Comparison of ENCODE assay signal across 1 cellular context in the genomic region with DNA sequence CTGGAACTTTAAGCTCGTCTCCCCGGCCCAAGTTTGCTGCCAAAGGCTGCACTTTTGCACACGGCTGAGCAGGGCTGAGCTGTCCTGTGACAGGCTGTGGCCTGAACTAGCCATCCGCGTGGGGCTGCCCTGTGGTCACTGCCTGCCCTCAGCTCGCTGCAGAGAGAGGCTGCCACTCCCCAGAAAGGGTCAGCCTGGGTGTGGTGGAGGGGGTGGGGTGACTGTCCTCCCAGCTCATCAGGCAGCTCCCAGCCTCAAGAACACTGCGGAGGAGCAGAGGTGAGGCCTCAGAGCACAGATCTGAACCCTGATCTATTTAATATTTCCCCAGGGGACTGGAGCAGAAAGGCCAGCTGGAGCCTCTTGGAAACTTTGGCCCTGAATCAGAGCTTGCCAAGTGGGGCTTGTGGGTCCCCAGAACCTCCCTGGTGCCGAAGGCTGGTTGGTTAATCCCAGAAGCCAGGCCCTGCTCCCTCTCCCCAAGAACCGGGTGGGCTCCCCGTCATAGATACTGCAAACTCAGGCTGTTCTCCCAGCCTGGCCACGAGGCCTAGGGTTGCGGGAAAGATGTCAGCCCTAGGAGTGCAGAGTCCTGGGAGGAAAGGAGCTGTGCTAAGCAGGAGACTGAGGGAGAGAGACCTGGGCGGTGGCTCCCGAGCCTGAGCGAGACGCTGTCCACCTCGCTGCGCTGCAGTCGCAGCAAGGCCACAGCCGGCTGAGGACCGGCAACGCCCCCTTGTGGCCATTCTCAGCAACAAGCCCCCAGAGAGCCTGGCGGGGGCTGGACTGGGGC.
TF ChIP-seq lines count a peak whose summit lies in the region.

No MANE protein-coding gene starts in this region.

TF ChIP-seq in IMR-90, 13 proteins besides CTCF, POLR2A, EP300 and RAD21:
- TF ChIP-seq MAFK (IDR thresholded peaks at IDR 0.05; ENCODE audit: low read depth, low read length) = 0 out of 2 replicates have a peak, but pooled peaks have one; percentile 7
- TF ChIP-seq MAZ (IDR thresholded peaks at IDR 0.05; ENCODE audit: borderline replicate concordance, low read depth, low read length) = peak; percentile 91
- TF ChIP-seq SMC3 (IDR thresholded peaks at IDR 0.05; ENCODE audit: low read depth, low read length) = peak; percentile 98
- no peak for TF ChIP-seq RCOR1 (IDR thresholded peaks at IDR 0.05; ENCODE audit: insufficient replicate concordance, low read length)
- TF ChIP-seq RFX5 (IDR thresholded peaks at IDR 0.05; ENCODE audit: low read depth, low read length) = no peak
- no peak for TF ChIP-seq FOS (IDR thresholded peaks at IDR 0.05; ENCODE audit: low read depth, low read length)
- no peak for TF ChIP-seq BHLHE40 (IDR thresholded peaks at IDR 0.05; ENCODE audit: low read depth, low read length)
- TF ChIP-seq, protein P1, sequence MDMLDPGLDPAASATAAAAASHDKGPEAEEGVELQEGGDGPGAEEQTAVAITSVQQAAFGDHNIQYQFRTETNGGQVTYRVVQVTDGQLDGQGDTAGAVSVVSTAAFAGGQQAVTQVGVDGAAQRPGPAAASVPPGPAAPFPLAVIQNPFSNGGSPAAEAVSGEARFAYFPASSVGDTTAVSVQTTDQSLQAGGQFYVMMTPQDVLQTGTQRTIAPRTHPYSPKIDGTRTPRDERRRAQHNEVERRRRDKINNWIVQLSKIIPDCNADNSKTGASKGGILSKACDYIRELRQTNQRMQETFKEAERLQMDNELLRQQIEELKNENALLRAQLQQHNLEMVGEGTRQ (IDR thresholded peaks at IDR 0.05; ENCODE audit: low read depth, low read length) = no peak
- peak; percentile 86; the same call in 1 of the 2 replicates for TF ChIP-seq CHD1 (IDR thresholded peaks at IDR 0.05; ENCODE audit: low read depth, low read length)
- no peak for TF ChIP-seq CEBPB (IDR thresholded peaks at IDR 0.05; ENCODE audit: low read depth, low read length)
- peak; percentile 56; the same call in 1 of the 2 replicates for TF ChIP-seq MXI1 (IDR thresholded peaks at IDR 0.05; ENCODE audit: borderline replicate concordance, low read depth, low read length)
- TF ChIP-seq, protein P2, sequence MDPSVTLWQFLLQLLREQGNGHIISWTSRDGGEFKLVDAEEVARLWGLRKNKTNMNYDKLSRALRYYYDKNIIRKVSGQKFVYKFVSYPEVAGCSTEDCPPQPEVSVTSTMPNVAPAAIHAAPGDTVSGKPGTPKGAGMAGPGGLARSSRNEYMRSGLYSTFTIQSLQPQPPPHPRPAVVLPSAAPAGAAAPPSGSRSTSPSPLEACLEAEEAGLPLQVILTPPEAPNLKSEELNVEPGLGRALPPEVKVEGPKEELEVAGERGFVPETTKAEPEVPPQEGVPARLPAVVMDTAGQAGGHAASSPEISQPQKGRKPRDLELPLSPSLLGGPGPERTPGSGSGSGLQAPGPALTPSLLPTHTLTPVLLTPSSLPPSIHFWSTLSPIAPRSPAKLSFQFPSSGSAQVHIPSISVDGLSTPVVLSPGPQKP (IDR thresholded peaks at IDR 0.05; ENCODE audit: borderline replicate concordance, low read depth, low read length) = no peak
- TF ChIP-seq NFE2L2 (IDR thresholded peaks at IDR 0.05; ENCODE audit: low read depth, low read length) = no peak
